10 cellular contexts compared by ENCODE assay signal in the genomic region with DNA sequence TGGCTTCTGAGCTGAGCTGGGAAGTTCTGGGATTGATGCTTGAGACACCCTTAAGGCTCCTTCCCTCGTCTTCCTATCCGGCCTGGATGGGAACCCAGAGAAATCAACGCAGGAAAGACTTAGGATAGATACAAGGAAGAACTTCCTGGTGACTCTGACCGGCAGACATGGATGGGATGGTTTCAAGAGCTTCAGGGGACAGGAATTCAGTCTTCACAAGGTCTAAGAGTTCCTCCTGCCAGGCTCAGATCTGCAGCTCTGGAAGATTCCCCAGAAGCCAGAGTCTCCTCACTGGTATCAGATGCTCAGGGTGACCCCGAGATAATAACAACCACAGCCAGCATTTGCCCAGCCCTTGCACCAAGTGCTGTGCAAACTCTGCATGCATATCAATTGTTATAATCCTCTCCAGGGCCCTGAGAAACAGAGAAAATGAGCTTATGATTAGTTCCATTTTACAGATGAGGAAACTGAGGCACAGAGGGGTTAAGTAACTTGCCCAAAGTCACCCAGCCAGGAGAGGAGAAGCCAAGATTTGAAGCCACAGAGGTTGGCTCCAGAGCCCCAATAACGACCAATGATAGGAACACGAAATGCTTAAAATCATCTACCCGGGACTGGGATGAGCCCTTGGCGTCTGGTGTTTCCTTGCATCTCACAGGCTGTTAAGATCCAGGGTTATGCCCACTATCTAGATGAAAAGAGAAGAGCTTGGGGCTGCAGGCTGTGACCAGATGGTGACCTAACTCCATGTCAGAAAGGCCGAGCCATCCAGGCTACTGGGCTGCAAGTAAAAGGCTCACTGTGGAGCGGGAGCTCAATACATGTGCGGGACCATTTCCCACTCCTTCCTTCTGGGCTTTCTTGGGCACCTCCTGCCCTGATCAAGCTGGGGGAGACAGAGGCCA.
DNase-seq lines count a peak whose midpoint lies in the region; ATAC-seq and TF ChIP-seq lines count a peak whose summit lies in the region.
"Had no signal": no experiment of that assay in that cellular context is flagged by ENCODE, and none has a peak within 500 bp of the region (broad histone marks: within the 10 kb centered on the region; RNA-seq: fewer than 3 reads in every experiment).

No MANE protein-coding gene starts in this region.

- H3K27me3 ChIP-seq in NT2/D1 (ENCODE audit: insufficient read depth, insufficient read length) (no peaks in the 10 kb centered on the region), suprapubic skin (no peaks in the 10 kb centered on the region)
- H3K27me3 ChIP-seq: adrenal gland had no signal

- H3K79me2 ChIP-seq in OCI-LY7 (ENCODE audit: insufficient read depth, low read depth, low read length), result no peaks in the 10 kb centered on the region

- intact Hi-C loops in OCI-LY7 (cut with micrococcal nuclease; ENCODE audit: unreplicated experiment), result no loop called here

- ATAC-seq in HG02885 (IDR thresholded peaks at IDR 0.05; ENCODE audit: poor library complexity, unreplicated experiment), result no peak

- POLR2A ChIA-PET in OCI-LY7 (lab: Charles Lee), result interaction anchor here (0.5 kb wide), 1 partner anchor 333 kb away, joined by 3 read pairs; no protein-coding TSS in a partner anchor

- H3K27ac Mint-ChIP-seq in mesothelial cell of epicardium, result peak overlapping the region; percentile 89

- H3K9me3 ChIP-seq in NT2/D1 (ENCODE audit: insufficient read depth, low read length), result no peaks in the 10 kb centered on the region
- H3K9me3 ChIP-seq in suprapubic skin, result no peaks in the 10 kb centered on the region
- H3K9me3 ChIP-seq in OCI-LY7 (ENCODE audit: low read length), result no peaks in the 10 kb centered on the region
- H3K9me3 ChIP-seq: adrenal gland had no signal

- no TSS peak for BruUV-seq in OCI-LY7 (replicated peaks; lab: Mats Ljungman, UMichigan)

- H3K9ac ChIP-seq in NT2/D1 (ENCODE audit: insufficient read length, low read depth), result peak overlapping the region; percentile 29

- H3K36me3 Mint-ChIP-seq in mesothelial cell of epicardium, result peaks cover 13% of the 10 kb centered on the region

- H3K36me3 ChIP-seq in NT2/D1 (ENCODE audit: insufficient read depth, insufficient read length, low read length) (peaks cover 16% of the 10 kb centered on the region), suprapubic skin (peaks cover 23% of the 10 kb centered on the region), OCI-LY7 (ENCODE audit: insufficient read depth, low read length) (no peaks in the 10 kb centered on the region)
- H3K36me3 ChIP-seq: adrenal gland had no signal

- H3K4me3 Mint-ChIP-seq in mesothelial cell of epicardium, result no peak overlapping the region

- H3K4me1 ChIP-seq in NT2/D1 (ENCODE audit: insufficient read depth, insufficient read length) (peaks cover 36% of the 10 kb centered on the region), suprapubic skin (peaks cover 43% of the 10 kb centered on the region), OCI-LY7 (ENCODE audit: insufficient read depth, low read length, poor library complexity, severe bottlenecking) (peaks cover 6% of the 10 kb centered on the region)

- DNase-seq in NT2/D1 (ENCODE audit: low read depth, low spot score), result no peak
- no peak for DNase-seq in caudate nucleus (lab: John Stamatoyannopoulos, UW)
- DNase-seq in mesothelial cell of epicardium (ENCODE audit: low spot score in 2 of 2, unreplicated experiment in 2 of 2), result no peak
- peak in 1 of 2 donors; percentile 48 for DNase-seq in suprapubic skin (ENCODE audit: low spot score in 2 of 2)
- DNase-seq in NCI-H2081 (lab: John Stamatoyannopoulos, UW), result no peak
- no peak for DNase-seq in inferior parietal cortex (ENCODE audit: extremely low spot score)
- no peak for DNase-seq in OCI-LY7 (ENCODE audit: low spot score)
- DNase-seq: erythroblast had no signal

- CTCF ChIA-PET in OCI-LY7 (lab: Charles Lee; ENCODE audit: unreplicated experiment), result no interaction called here

- H3K27ac ChIP-seq in caudate nucleus (ENCODE audit: low read depth, low read length), result peak overlapping the region; percentile 76
- peak overlapping the region; percentile 98 for H3K27ac ChIP-seq in suprapubic skin
- H3K27ac ChIP-seq in OCI-LY7 (ENCODE audit: low read depth, low read length, poor library complexity, severe bottlenecking), result no peak overlapping the region

- no peak for TF ChIP-seq EP300 in suprapubic skin (IDR thresholded peaks at IDR 0.05)

- peaks cover 40% of the 10 kb centered on the region for H3K4me1 Mint-ChIP-seq in mesothelial cell of epicardium

- H3K9me2 ChIP-seq in OCI-LY7 (ENCODE audit: insufficient read depth, low read length), result no peaks in the 10 kb centered on the region

- H3K9me3 Mint-ChIP-seq in mesothelial cell of epicardium, result no peaks in the 10 kb centered on the region

- TF ChIP-seq CTCF in mesothelial cell of epicardium (IDR thresholded peaks at IDR 0.05; ENCODE audit: unreplicated experiment) (no peak), suprapubic skin (IDR thresholded peaks at IDR 0.05) (no peak), OCI-LY7 (conservative IDR thresholded peaks at IDR 0.05; ENCODE audit: low read length) (no peak)

- no peaks in the 10 kb centered on the region for H4K20me1 ChIP-seq in OCI-LY7 (ENCODE audit: insufficient read depth, low read length)

- H3K27me3 Mint-ChIP-seq in mesothelial cell of epicardium (ENCODE audit: low read depth), result no peaks in the 10 kb centered on the region

- TF ChIP-seq POLR2A in suprapubic skin (IDR thresholded peaks at IDR 0.05), result no peak

- H3K4me2 ChIP-seq in OCI-LY7 (ENCODE audit: low read length), result no peak overlapping the region

- no peak overlapping the region for H2AFZ ChIP-seq in OCI-LY7 (ENCODE audit: low read length)

- WGBS in suprapubic skin, result 84% methylated on average over 12 of the region's 12 CpGs

- H3K4me3 ChIP-seq in NT2/D1 (ENCODE audit: insufficient read length, low read depth), result no peak overlapping the region
- no peak overlapping the region for H3K4me3 ChIP-seq in suprapubic skin
- H3K4me3 ChIP-seq in OCI-LY7 (ENCODE audit: low read depth, low read length, poor library complexity, severe bottlenecking), result no peak overlapping the region
- H3K4me3 ChIP-seq: adrenal gland had no signal
